In genomic region chr17:2399572-2400473, GRCh38 we compare ENCODE assay signal across 1 cellular context.
A peak's percentile ranks its signal among the peaks of the same experiment; 100 is the strongest.
TF ChIP-seq lines count a peak whose summit lies in the region.

No MANE protein-coding gene starts in this region.

TF ChIP-seq in HepG2, 621 proteins besides CTCF, POLR2A, EP300 and RAD21 (continued from another document):
- TF ChIP-seq ZNF276 (CRISPR knock-in tag; IDR thresholded peaks at IDR 0.05; ENCODE audit: low read depth) (no peak), HNF4G (IDR thresholded peaks at IDR 0.05; ENCODE audit: borderline replicate concordance, low read depth, low read length) (peak; percentile 7; the same call in 1 of the 2 replicates), HNF4G (CRISPR knock-in tag; IDR thresholded peaks at IDR 0.05; ENCODE audit: borderline replicate concordance, low read depth) (no peak), KLF16 (CRISPR knock-in tag; IDR thresholded peaks at IDR 0.05) (peak in 1 of 2 experiments; percentile 89; a peak in 3 of 4 replicates), ZIK1 (CRISPR knock-in tag; IDR thresholded peaks at IDR 0.05; ENCODE audit: borderline replicate concordance, low read depth) (no peak), NR2C2 (CRISPR knock-in tag; IDR thresholded peaks at IDR 0.05; ENCODE audit: borderline replicate concordance) (peak; percentile 46; the same call in 1 of the 2 replicates), THYN1 (CRISPR knock-in tag; IDR thresholded peaks at IDR 0.05; ENCODE audit: borderline replicate concordance, low read depth) (no peak), SYNCRIP (IDR thresholded peaks at IDR 0.05; ENCODE audit: insufficient read depth, low read depth, low read length) (no peak), ZNF33B (CRISPR knock-in tag; IDR thresholded peaks at IDR 0.05) (no peak), ZSCAN25 (CRISPR knock-in tag; IDR thresholded peaks at IDR 0.05) (peak; percentile 43; the same call in 1 of the 2 replicates), CHD4 (IDR thresholded peaks at IDR 0.05; ENCODE audit: borderline replicate concordance, low read length) (no peak), ZFP1 (CRISPR knock-in tag; IDR thresholded peaks at IDR 0.05) (no peak), SATB2 (CRISPR knock-in tag; IDR thresholded peaks at IDR 0.05) (no peak), ZNF350 (CRISPR knock-in tag; IDR thresholded peaks at IDR 0.05; ENCODE audit: borderline replicate concordance, low read depth) (peak; percentile 54; the same call in 1 of the 2 replicates), ZFP41 (CRISPR knock-in tag; IDR thresholded peaks at IDR 0.05; ENCODE audit: borderline replicate concordance) (no peak), ZNF3 (CRISPR knock-in tag; IDR thresholded peaks at IDR 0.05) (no peak), ZNF800 (CRISPR knock-in tag; IDR thresholded peaks at IDR 0.05) (peak; percentile 41; the same call in 1 of the 2 replicates), ZBTB1 (CRISPR knock-in tag; IDR thresholded peaks at IDR 0.05; ENCODE audit: borderline replicate concordance) (no peak), MAFG (CRISPR knock-in tag; IDR thresholded peaks at IDR 0.05) (no peak), NCOR1 (IDR thresholded peaks at IDR 0.05; ENCODE audit: borderline replicate concordance, low read length) (no peak), MNT (IDR thresholded peaks at IDR 0.05) (peak; percentile 92), SRY (CRISPR knock-in tag; IDR thresholded peaks at IDR 0.05) (no peak), ZNF660 (CRISPR knock-in tag; IDR thresholded peaks at IDR 0.05; ENCODE audit: borderline replicate concordance, low read depth) (no peak), ZNF441 (CRISPR knock-in tag; IDR thresholded peaks at IDR 0.05; ENCODE audit: borderline replicate concordance) (peak; percentile 72; the same call in 1 of the 2 replicates)
- TF ChIP-seq, protein P1, sequence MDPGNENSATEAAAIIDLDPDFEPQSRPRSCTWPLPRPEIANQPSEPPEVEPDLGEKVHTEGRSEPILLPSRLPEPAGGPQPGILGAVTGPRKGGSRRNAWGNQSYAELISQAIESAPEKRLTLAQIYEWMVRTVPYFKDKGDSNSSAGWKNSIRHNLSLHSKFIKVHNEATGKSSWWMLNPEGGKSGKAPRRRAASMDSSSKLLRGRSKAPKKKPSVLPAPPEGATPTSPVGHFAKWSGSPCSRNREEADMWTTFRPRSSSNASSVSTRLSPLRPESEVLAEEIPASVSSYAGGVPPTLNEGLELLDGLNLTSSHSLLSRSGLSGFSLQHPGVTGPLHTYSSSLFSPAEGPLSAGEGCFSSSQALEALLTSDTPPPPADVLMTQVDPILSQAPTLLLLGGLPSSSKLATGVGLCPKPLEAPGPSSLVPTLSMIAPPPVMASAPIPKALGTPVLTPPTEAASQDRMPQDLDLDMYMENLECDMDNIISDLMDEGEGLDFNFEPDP (CRISPR knock-in tag; conservative IDR thresholded peaks at IDR 0.05), result no peak
- TF ChIP-seq, protein P2, sequence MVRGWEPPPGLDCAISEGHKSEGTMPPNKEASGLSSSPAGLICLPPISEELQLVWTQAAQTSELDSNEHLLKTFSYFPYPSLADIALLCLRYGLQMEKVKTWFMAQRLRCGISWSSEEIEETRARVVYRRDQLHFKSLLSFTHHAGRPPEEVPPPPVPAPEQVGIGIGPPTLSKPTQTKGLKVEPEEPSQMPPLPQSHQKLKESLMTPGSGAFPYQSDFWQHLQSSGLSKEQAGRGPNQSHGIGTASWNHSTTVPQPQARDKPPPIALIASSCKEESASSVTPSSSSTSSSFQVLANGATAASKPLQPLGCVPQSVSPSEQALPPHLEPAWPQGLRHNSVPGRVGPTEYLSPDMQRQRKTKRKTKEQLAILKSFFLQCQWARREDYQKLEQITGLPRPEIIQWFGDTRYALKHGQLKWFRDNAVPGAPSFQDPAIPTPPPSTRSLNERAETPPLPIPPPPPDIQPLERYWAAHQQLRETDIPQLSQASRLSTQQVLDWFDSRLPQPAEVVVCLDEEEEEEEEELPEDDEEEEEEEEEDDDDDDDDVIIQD (CRISPR knock-in tag; IDR thresholded peaks at IDR 0.05; ENCODE audit: low read depth), result no peak
- TF ChIP-seq, protein P3, sequence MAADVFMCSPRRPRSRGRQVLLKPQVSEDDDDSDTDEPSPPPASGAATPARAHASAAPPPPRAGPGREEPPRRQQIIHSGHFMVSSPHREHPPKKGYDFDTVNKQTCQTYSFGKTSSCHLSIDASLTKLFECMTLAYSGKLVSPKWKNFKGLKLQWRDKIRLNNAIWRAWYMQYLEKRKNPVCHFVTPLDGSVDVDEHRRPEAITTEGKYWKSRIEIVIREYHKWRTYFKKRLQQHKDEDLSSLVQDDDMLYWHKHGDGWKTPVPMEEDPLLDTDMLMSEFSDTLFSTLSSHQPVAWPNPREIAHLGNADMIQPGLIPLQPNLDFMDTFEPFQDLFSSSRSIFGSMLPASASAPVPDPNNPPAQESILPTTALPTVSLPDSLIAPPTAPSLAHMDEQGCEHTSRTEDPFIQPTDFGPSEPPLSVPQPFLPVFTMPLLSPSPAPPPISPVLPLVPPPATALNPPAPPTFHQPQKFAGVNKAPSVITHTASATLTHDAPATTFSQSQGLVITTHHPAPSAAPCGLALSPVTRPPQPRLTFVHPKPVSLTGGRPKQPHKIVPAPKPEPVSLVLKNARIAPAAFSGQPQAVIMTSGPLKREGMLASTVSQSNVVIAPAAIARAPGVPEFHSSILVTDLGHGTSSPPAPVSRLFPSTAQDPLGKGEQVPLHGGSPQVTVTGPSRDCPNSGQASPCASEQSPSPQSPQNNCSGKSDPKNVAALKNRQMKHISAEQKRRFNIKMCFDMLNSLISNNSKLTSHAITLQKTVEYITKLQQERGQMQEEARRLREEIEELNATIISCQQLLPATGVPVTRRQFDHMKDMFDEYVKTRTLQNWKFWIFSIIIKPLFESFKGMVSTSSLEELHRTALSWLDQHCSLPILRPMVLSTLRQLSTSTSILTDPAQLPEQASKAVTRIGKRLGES (CRISPR knock-in tag; IDR thresholded peaks at IDR 0.05; ENCODE audit: borderline replicate concordance), result no peak; the same call in 1 of the 2 replicates
- TF ChIP-seq, protein P4, sequence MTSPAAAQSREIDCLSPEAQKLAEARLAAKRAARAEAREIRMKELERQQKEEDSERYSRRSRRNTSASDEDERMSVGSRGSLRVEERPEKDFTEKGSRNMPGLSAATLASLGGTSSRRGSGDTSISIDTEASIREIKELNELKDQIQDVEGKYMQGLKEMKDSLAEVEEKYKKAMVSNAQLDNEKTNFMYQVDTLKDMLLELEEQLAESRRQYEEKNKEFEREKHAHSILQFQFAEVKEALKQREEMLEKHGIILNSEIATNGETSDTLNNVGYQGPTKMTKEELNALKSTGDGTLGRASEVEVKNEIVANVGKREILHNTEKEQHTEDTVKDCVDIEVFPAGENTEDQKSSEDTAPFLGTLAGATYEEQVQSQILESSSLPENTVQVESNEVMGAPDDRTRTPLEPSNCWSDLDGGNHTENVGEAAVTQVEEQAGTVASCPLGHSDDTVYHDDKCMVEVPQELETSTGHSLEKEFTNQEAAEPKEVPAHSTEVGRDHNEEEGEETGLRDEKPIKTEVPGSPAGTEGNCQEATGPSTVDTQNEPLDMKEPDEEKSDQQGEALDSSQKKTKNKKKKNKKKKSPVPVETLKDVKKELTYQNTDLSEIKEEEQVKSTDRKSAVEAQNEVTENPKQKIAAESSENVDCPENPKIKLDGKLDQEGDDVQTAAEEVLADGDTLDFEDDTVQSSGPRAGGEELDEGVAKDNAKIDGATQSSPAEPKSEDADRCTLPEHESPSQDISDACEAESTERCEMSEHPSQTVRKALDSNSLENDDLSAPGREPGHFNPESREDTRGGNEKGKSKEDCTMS (CRISPR knock-in tag; conservative IDR thresholded peaks at IDR 0.05), result no peak
TF ChIP-seq in HepG2: peak in this region for 250.
